8 cellular contexts compared by ENCODE assay signal in the genomic region with DNA sequence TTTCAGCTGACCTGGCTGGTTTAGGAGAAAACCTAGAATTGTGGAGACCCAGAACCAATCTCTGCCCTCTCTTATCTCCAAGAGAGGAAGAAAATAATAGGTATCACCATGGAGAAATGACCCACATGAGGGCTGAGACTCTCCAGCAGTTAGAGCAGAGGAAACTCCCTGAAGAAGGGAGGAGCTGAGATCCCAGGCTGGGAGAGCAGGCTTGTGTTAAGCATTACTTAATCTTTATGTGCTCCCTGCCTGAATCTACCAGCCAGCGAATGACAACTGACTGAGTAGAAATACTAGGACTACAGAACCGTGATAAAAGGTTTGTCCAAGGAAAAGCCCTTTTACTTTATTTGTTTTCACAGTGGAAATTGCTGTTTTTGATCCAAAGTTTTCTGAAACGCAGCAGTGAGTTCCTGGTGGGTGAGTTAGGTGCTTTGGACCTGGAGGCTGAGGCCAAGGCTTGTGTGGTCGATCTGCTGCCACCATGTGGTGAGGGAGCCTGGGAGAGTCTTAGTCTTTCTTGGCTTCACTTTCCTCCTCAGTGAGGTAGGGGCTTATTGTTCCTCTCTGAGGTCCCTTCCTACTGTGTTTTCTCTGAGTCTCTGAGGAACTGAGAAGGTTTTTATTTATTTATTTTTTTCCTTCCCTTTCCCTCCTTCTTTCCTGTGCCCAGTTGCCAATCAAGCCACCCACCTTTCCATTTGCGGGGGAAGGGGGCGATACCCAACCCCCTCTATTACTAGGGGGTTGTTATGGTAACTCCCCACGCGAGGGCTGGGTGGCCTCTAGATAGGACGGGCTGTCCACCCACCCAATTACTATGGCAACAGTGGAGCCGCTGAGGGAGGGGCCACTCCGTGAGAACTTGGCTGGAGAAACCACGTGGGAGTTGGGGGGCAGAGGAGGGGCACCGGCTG. TPM values are rescaled to one million over a fixed set of nuclear protein-coding genes. Genes with fewer than 3 reads are reported as not detected.
A peak's percentile ranks its signal among the peaks of the same experiment; 100 is the strongest.
DNase-seq lines count a peak whose midpoint lies in the region; ATAC-seq, FAIRE-seq and TF ChIP-seq lines count a peak whose summit lies in the region.
"Not testable (repeated sequence)": the region's sequence is repeated elsewhere in the genome, so short reads cannot be mapped to it uniquely, and the experiment has no call there.

No MANE protein-coding gene starts in this region.

- not testable (repeated sequence) for H3K4me3 Mint-ChIP-seq in nephron progenitor cell

- not testable (repeated sequence) for TF ChIP-seq POLR2A in A549 (IDR thresholded peaks at IDR 0.05; ENCODE audit: low read length); testis (IDR thresholded peaks at IDR 0.05)

- not testable (repeated sequence) for H3K36me3 Mint-ChIP-seq in nephron progenitor cell (ENCODE audit: low read depth)

- in situ Hi-C loops in mammary epithelial cell (cut with MboI; ENCODE audit: low sequenced_read_pairs in 2 of 2) = not testable (repeated sequence)

- CTCF ChIA-PET in A549 (lab: Yijun Ruan, JAX); mammary epithelial cell (lab: Charles Lee; ENCODE audit: low non-redundant PET): not testable (repeated sequence)

- intact Hi-C loops in mammary epithelial cell (cut with micrococcal nuclease); testis (cut with DNase I; ENCODE audit: low total_unique reads): not testable (repeated sequence)

- H4K20me1 ChIP-seq in mammary epithelial cell (ENCODE audit: insufficient read depth, low read length) = not testable (repeated sequence)

- not testable (repeated sequence) for H3K4me1 Mint-ChIP-seq in nephron progenitor cell

- H3K4me3 ChIP-seq in A549; mammary epithelial cell (replicated peaks in 1 of 3; ENCODE audit: insufficient read depth in 1 of 3, low read depth in 2 of 3, low read length in 3 of 3); testis: not testable (repeated sequence)

- not testable (repeated sequence) for DNase-seq in A549 (ENCODE audit: low read depth in 1 of 2, low spot score in 1 of 2); mammary epithelial cell
- DNase-seq in GM03348 (ENCODE audit: low spot score) = peak; percentile 0
- peak; percentile 27 for DNase-seq in NCI-H69 (lab: John Stamatoyannopoulos, UW)
- DNase-seq in islet precursor cell = peak; percentile 1
- peak; percentile 4 for DNase-seq in nephron progenitor cell
- DNase-seq in testis = peak; percentile 11

- not testable (repeated sequence) for H3K27me3 Mint-ChIP-seq in nephron progenitor cell (ENCODE audit: low read depth, poor library complexity)

- POLR2A ChIA-PET in A549 (lab: Yijun Ruan, JAX) = not testable (repeated sequence)

- peak overlapping the region; percentile 26 for H2AFZ ChIP-seq in mammary epithelial cell (ENCODE audit: low read depth, low read length)

- dilution Hi-C loops in mammary epithelial cell (cut with HindIII; ENCODE audit: low sequenced_read_pairs) = not testable (repeated sequence)

- not testable (repeated sequence) for H3K9me3 ChIP-seq in A549; mammary epithelial cell (replicated peaks; ENCODE audit: insufficient read depth, low read length); testis

- not testable (repeated sequence) for H3K27me3 ChIP-seq in mammary epithelial cell (ENCODE audit: insufficient read depth, low read length); testis

- WGBS in A549 (ENCODE audit: missing lambda C conversion rate) = 31% methylated on average over 5 of the region's 13 CpGs
- 20% methylated on average over 5 of the region's 13 CpGs for WGBS in mammary epithelial cell (ENCODE audit: low coverage, missing lambda C conversion rate)
- 13 to 34% methylated on average over 4 to 10 of the region's 13 CpGs for WGBS in testis, 2 donors

- peak; percentile 12; the same call in 1 of the 3 replicates for TF ChIP-seq CTCF in A549 (IDR thresholded peaks at IDR 0.05)
- not testable (repeated sequence) for TF ChIP-seq CTCF in mammary epithelial cell (conservative IDR thresholded peaks at IDR 0.05 in 1 of 2, IDR thresholded peaks at IDR 0.05 in 1 of 2; ENCODE audit: extremely low read depth in 1 of 2, insufficient read depth in 1 of 2, low read depth in 1 of 2, low read length in 2 of 2); nephron progenitor cell (IDR thresholded peaks at IDR 0.05); testis (IDR thresholded peaks at IDR 0.05)

- peak; percentile 50 to 69; a peak in 5 of 6 replicates for ATAC-seq in A549
- peak; percentile 66 for ATAC-seq in SK-N-SH treated with all-trans-retinoic acid at 6 μM for 48 hours

- BruUV-seq in mammary epithelial cell (replicated peaks; lab: Mats Ljungman, UMichigan) = not testable (repeated sequence)

- not testable (repeated sequence) for TF ChIP-seq RAD21 in A549 (conservative IDR thresholded peaks at IDR 0.05 in 1 of 2, IDR thresholded peaks at IDR 0.05 in 1 of 2)

- H3K4me1 ChIP-seq in A549; mammary epithelial cell (ENCODE audit: insufficient read depth, low read length); testis: not testable (repeated sequence)

- H3K4me2 ChIP-seq in A549 (peak overlapping the region; percentile 59), mammary epithelial cell (ENCODE audit: insufficient read depth, low read depth, low read length) (peak overlapping the region; percentile 57)

- H3K9me3 Mint-ChIP-seq in nephron progenitor cell = not testable (repeated sequence)

- FAIRE-seq in A549 (lab: Jason Lieb, UNC) = not testable (repeated sequence)

- H3K79me2 ChIP-seq in mammary epithelial cell (ENCODE audit: insufficient read depth, low read length) = not testable (repeated sequence)

- H3K36me3 ChIP-seq in mammary epithelial cell (ENCODE audit: insufficient read depth, low read length); testis (ENCODE audit: low read depth, missing control alignments): not testable (repeated sequence)

- not testable (repeated sequence) for H3K27ac ChIP-seq in A549; mammary epithelial cell (ENCODE audit: insufficient read depth, low read depth, low read length); testis

- not testable (repeated sequence) for H3K9ac ChIP-seq in mammary epithelial cell (ENCODE audit: insufficient read depth, low read length)

- H3K27ac Mint-ChIP-seq in nephron progenitor cell = not testable (repeated sequence)

- not testable (repeated sequence) for TF ChIP-seq EP300 in A549 (IDR thresholded peaks at IDR 0.05)

RNA-seq across cellular contexts. Expression of a gene that starts 21.3 kb away (rescaled TPM):
- polyA plus RNA-seq in A549 (2011; rRNA removed) = 10.2 and 11.4 TPM in 2 replicates
- 3.7 and 3.9 TPM in 2 replicates for polyA plus RNA-seq in A549 (2012; cell fraction: cytosol; rRNA removed)
- polyA plus RNA-seq in A549 (2012; cell fraction: nucleus; rRNA removed) = 7.5 and 10.5 TPM in 2 replicates
- polyA plus RNA-seq in A549 (2017; fragmentation: RNase III; extraction: RNeasy Plus Mini Kit Qiagen cat#74134 plus additional on column Dnase treatment) = 4.4 to 4.7 TPM (median 4.5 TPM) in 3 replicates
- polyA minus RNA-seq in A549 (2011; rRNA and poly(A)+ RNA removed) = 4.7 and 5.6 TPM in 2 replicates
- total RNA-seq in mammary epithelial cell = 10 to 100 TPM; 10.3 to 16.8 TPM
- 12.6 TPM for polyA plus RNA-seq in mammary epithelial cell
- 7.2 TPM for polyA minus RNA-seq in mammary epithelial cell
- total RNA-seq in testis = 10 to 100 TPM; 18.7 to 19.1 TPM
- polyA plus RNA-seq in testis (ENCODE audit: insufficient read depth, low read depth, low replicate concordance) = 4.8 TPM
